Comparison of ENCODE assay signal across 2 cellular contexts in genomic region chr16:67428146-67428731, GRCh38.
TF ChIP-seq lines count a peak whose summit lies in the region.

No MANE protein-coding gene starts in this region.

TF ChIP-seq in HEK293T, 16 proteins besides CTCF, POLR2A, EP300 and RAD21:
- TF ChIP-seq LEF1 (IDR thresholded peaks at IDR 0.05; ENCODE audit: borderline replicate concordance) (no peak), NFRKB (IDR thresholded peaks at IDR 0.05) (no peak), TARDBP (IDR thresholded peaks at IDR 0.05) (no peak), ELF4 (IDR thresholded peaks at IDR 0.05) (no peak), ARNT (IDR thresholded peaks at IDR 0.05) (no peak)
- TF ChIP-seq, protein P1, sequence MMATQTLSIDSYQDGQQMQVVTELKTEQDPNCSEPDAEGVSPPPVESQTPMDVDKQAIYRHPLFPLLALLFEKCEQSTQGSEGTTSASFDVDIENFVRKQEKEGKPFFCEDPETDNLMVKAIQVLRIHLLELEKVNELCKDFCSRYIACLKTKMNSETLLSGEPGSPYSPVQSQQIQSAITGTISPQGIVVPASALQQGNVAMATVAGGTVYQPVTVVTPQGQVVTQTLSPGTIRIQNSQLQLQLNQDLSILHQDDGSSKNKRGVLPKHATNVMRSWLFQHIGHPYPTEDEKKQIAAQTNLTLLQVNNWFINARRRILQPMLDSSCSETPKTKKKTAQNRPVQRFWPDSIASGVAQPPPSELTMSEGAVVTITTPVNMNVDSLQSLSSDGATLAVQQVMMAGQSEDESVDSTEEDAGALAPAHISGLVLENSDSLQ (IDR thresholded peaks at IDR 0.05) = no peak

TF ChIP-seq in endothelial cell of umbilical vein, 7 proteins besides CTCF, POLR2A, EP300 and RAD21:
- TF ChIP-seq POLR2AphosphoS5 (IDR thresholded peaks at IDR 0.05; ENCODE audit: insufficient read depth, low read depth, low read length) (no peak), FOS (IDR thresholded peaks at IDR 0.05; ENCODE audit: borderline replicate concordance, insufficient read depth, low read length) (no peak), JUN (IDR thresholded peaks at IDR 0.05; ENCODE audit: borderline replicate concordance, insufficient read depth, insufficient read length, low read depth) (no peak), GATA2 (IDR thresholded peaks at IDR 0.05; ENCODE audit: insufficient read depth, insufficient read length, low read depth, low read length) (no peak), EZH2 (IDR thresholded peaks at IDR 0.05; ENCODE audit: borderline replicate concordance, low read depth, low read length, severe bottlenecking) (no peak), MYC (IDR thresholded peaks at IDR 0.05; ENCODE audit: low read depth, low read length) (no peak), MAX (IDR thresholded peaks at IDR 0.05; ENCODE audit: insufficient read depth, insufficient read length) (no peak)
